Comparison of ENCODE assay signal across 8 cellular contexts in genomic region chr17:8073627-8074485, GRCh38. TPM values are rescaled to one million over a fixed set of nuclear protein-coding genes. Genes with fewer than 3 reads are reported as not detected.
DNase-seq lines count a peak whose midpoint lies in the region; ATAC-seq lines count a peak whose summit lies in the region.

No MANE protein-coding gene starts in this region.

- DNase-seq in AG08396 (ENCODE audit: low spot score) = peak; percentile 87
- peak; percentile 86 for DNase-seq in GM19238 (ENCODE audit: insufficient read length, low spot score)
- DNase-seq in NCI-H446 treated with DMSO at 0.1 percent for 48 hours (lab: John Stamatoyannopoulos, UW) = peak; percentile 18
- peak; percentile 90 to 92 for DNase-seq in activated CD4-positive, alpha-beta T cell treated with anti-CD3 and anti-CD28 coated beads, Interleukin-2, amount 50 U/mL, for 48 hours
- peak; percentile 84 for DNase-seq in effector CD4-positive, alpha-beta T cell
- peak; percentile 71 to 80 for DNase-seq in lung microvascular endothelial cell (ENCODE audit: low read depth in 2 of 2)
- peak; percentile 72 to 75 for DNase-seq in stimulated activated CD8-positive, alpha-beta memory T cell treated with anti-CD3 and anti-CD28 coated beads, Interleukin-2, amount 100 ng/mL, for 1 hour (ENCODE audit: low read depth in 2 of 2)

- ATAC-seq in HG02870 (IDR thresholded peaks at IDR 0.05; ENCODE audit: unreplicated experiment) = no peak

RNA-seq across cellular contexts. Expression of gene ALOX12B, which starts 13.7 kb away (rescaled TPM):
- not detected in 2 replicates for total RNA-seq in lung microvascular endothelial cell

RNA-seq across cellular contexts. Expression of gene ALOX15B, which starts 35.0 kb away (rescaled TPM):
- total RNA-seq in lung microvascular endothelial cell = not detected in 2 replicates

RNA-seq across cellular contexts. Expression of gene ALOXE3, which starts 44.5 kb away (rescaled TPM):
- under 0.01 TPM in 1 of 2 replicates, not detected in the other for total RNA-seq in lung microvascular endothelial cell

RNA-seq across cellular contexts. Expression of gene HES7, which starts 50.0 kb away (rescaled TPM):
- total RNA-seq in lung microvascular endothelial cell = 0.22 TPM in 1 of 2 replicates, not detected in the other

Comparison
In these comparisons a context has a peak if more than half of its experiments do, and no peak if none do; other contexts are left out.
1. DNase-seq: peak in every context shown above with its lines; median percentile 91 in activated CD4-positive, alpha-beta T cell treated with anti-CD3 and anti-CD28 coated beads, Interleukin-2, amount 50 U/mL, for 48 hours; 87 in AG08396; 86 in GM19238; 84 in effector CD4-positive, alpha-beta T cell; 76 in lung microvascular endothelial cell; 74 in stimulated activated CD8-positive, alpha-beta memory T cell treated with anti-CD3 and anti-CD28 coated beads, Interleukin-2, amount 100 ng/mL, for 1 hour; 18 in NCI-H446 treated with DMSO at 0.1 percent for 48 hours.